10 cellular contexts compared by ENCODE assay signal in genomic region chr14:35855886-35856481, GRCh38. TPM values are rescaled to one million over a fixed set of nuclear protein-coding genes. Genes with fewer than 3 reads are reported as not detected.
DNase-seq lines count a peak whose midpoint lies in the region; ATAC-seq and TF ChIP-seq lines count a peak whose summit lies in the region.
"Had no signal": no experiment of that assay in that cellular context is flagged by ENCODE, and none has a peak within 500 bp of the region (broad histone marks: within the 10 kb centered on the region; RNA-seq: fewer than 3 reads in every experiment).

No MANE protein-coding gene starts in this region.

- TF ChIP-seq CTCF in endothelial cell (IDR thresholded peaks at IDR 0.05; ENCODE audit: unreplicated experiment): no peak

- ATAC-seq in GM18511 (IDR thresholded peaks at IDR 0.05; ENCODE audit: unreplicated experiment) (peak; percentile 98), GM21576 (IDR thresholded peaks at IDR 0.05; ENCODE audit: unreplicated experiment) (peak; percentile 99), HG03558 (IDR thresholded peaks at IDR 0.05; ENCODE audit: extremely low read depth, unreplicated experiment) (peak; percentile 97)
- ATAC-seq: Right ventricle myocardium inferior had no signal

- H3K4me1 Mint-ChIP-seq in endothelial cell (ENCODE audit: unreplicated experiment): peaks cover 7% of the 10 kb centered on the region

- intact Hi-C loops in posterior cingulate gyrus (cut with DNase I): no loop called here

- H3K27me3 Mint-ChIP-seq in endothelial cell (ENCODE audit: unreplicated experiment): no peaks in the 10 kb centered on the region

- H3K36me3 Mint-ChIP-seq in endothelial cell (ENCODE audit: low read depth, unreplicated experiment): peaks cover 18% of the 10 kb centered on the region

- no peak overlapping the region for H3K27ac Mint-ChIP-seq in endothelial cell (ENCODE audit: unreplicated experiment)

- no peaks in the 10 kb centered on the region for H3K9me3 Mint-ChIP-seq in endothelial cell (ENCODE audit: unreplicated experiment)

- DNase-seq in cerebellar cortex (ENCODE audit: low spot score) (peak; percentile 53), NCI-H1048 (lab: John Stamatoyannopoulos, UW) (no peak), posterior cingulate gyrus (no peak), endothelial cell (ENCODE audit: low spot score) (no peak), kidney glomerular epithelial cell (lab: John Stamatoyannopoulos, UW) (no peak)
- DNase-seq: anterior cingulate cortex had no signal

- H3K4me3 Mint-ChIP-seq in endothelial cell (ENCODE audit: unreplicated experiment): no peak overlapping the region

RNA-seq across cellular contexts. Expression of gene BRMS1L, which starts 29.8 kb away (rescaled TPM):
- total RNA-seq in endothelial cell (ENCODE audit: unreplicated experiment): 16.8 TPM

RNA-seq across cellular contexts. Expression of gene RALGAPA1, which starts 46.9 kb away (rescaled TPM):
- total RNA-seq in endothelial cell (ENCODE audit: unreplicated experiment): 29.0 TPM
